In genomic region chr12:31759621-31760459, GRCh38 we compare ENCODE assay signal across 17 cellular contexts. TPM values are rescaled to one million over a fixed set of nuclear protein-coding genes. Genes with fewer than 3 reads are reported as not detected.
A peak's percentile ranks its signal among the peaks of the same experiment; 100 is the strongest.
DNase-seq lines count a peak whose midpoint lies in the region; ATAC-seq, FAIRE-seq and TF ChIP-seq lines count a peak whose summit lies in the region.
"Had no signal": no experiment of that assay in that cellular context is flagged by ENCODE, and none has a peak within 500 bp of the region (broad histone marks: within the 10 kb centered on the region; RNA-seq: fewer than 3 reads in every experiment).

No MANE protein-coding gene starts in this region.

- no peak overlapping the region for H3K4me3 ChIP-seq in spleen
- H3K4me3 ChIP-seq: ovary, thoracic aorta had no signal

- intact Hi-C loops in CD14-positive monocyte (cut with micrococcal nuclease) (loop anchor here in 1 of 2 donors (10.0 kb wide), 2 partner anchors 55 to 725 kb away; no protein-coding TSS in a partner anchor), spleen (cut with DNase I; ENCODE audit: low total_unique reads) (no loop called here)

- H3K36me3 ChIP-seq in spleen, result no peaks in the 10 kb centered on the region
- H3K36me3 ChIP-seq: brain microvascular endothelial cell, ovary, thoracic aorta had no signal

- peak overlapping the region in 5 of 7 donors; percentile 0 to 71 (median 62) for H3K27ac Mint-ChIP-seq in CD14-positive monocyte
- peak overlapping the region in 5 of 6 donors; percentile 7 to 83 (median 40) for H3K27ac Mint-ChIP-seq in naive B cell
- H3K27ac Mint-ChIP-seq in immature natural killer cell, result peak overlapping the region in 3 of 6 donors; percentile 5 to 46 (median 6)
- H3K27ac Mint-ChIP-seq: activated naive CD4-positive, alpha-beta T cell treated with anti-CD3 and anti-CD28 coated beads for 36 hours had no signal

- peaks cover 0 to 3% of the 10 kb centered on the region in 2 donors for H3K36me3 Mint-ChIP-seq in CD14-positive monocyte
- no peaks in the 10 kb centered on the region for H3K36me3 Mint-ChIP-seq in naive B cell
- peaks cover 0 to 3% (median 0%) of the 10 kb centered on the region in 3 donors for H3K36me3 Mint-ChIP-seq in immature natural killer cell

- ATAC-seq in naive B cell (ENCODE audit: low read depth in 2 of 2), result no peak

- H3K4me3 Mint-ChIP-seq in CD14-positive monocyte (no peak overlapping the region), naive B cell (peak overlapping the region in 1 of 8 donors; percentile 61), immature natural killer cell (no peak overlapping the region)
- H3K4me3 Mint-ChIP-seq: activated naive CD4-positive, alpha-beta T cell treated with anti-CD3 and anti-CD28 coated beads for 36 hours had no signal

- H3K4me1 Mint-ChIP-seq in CD14-positive monocyte (peaks cover 23% of the 10 kb centered on the region), naive B cell (peaks cover 19 to 41% (median 21%) of the 10 kb centered on the region in 3 donors), immature natural killer cell (no peaks in the 10 kb centered on the region)

- peaks cover 0 to 6% (median 0%) of the 10 kb centered on the region in 8 donors for H3K9me3 ChIP-seq in spleen
- H3K9me3 ChIP-seq: ovary, thoracic aorta had no signal

- 89 to 96% (median 94%) methylated on average over 4 of the region's 4 CpGs for WGBS in spleen, 5 donors

- H3K9me3 Mint-ChIP-seq in CD14-positive monocyte, result peaks cover 0 to 9% (median 2%) of the 10 kb centered on the region in 7 donors
- no peaks in the 10 kb centered on the region for H3K9me3 Mint-ChIP-seq in naive B cell
- no peaks in the 10 kb centered on the region for H3K9me3 Mint-ChIP-seq in immature natural killer cell

- no peak for TF ChIP-seq CTCF in CD14-positive monocyte (IDR thresholded peaks at IDR 0.05)
- TF ChIP-seq CTCF in GM13977 (IDR thresholded peaks at IDR 0.05; ENCODE audit: extremely low read depth, insufficient read depth, missing control alignments), result no peak
- TF ChIP-seq CTCF in spleen (IDR thresholded peaks at IDR 0.05 in 8 of 11, conservative IDR thresholded peaks at IDR 0.05 in 3 of 11), result no peak

- no peak overlapping the region for H3K27ac ChIP-seq in spleen
- H3K27ac ChIP-seq: brain microvascular endothelial cell, ovary, thoracic aorta had no signal

- in situ Hi-C loops in GM13977 (cut with MboI; ENCODE audit: low pct_unique_long_range_greater_than_20kb, low sequenced_read_pairs, unreplicated experiment), result loop anchor here (10.0 kb wide), 1 partner anchor 545 kb away; no protein-coding TSS in a partner anchor

- H3K27me3 Mint-ChIP-seq in CD14-positive monocyte (ENCODE audit: low read depth in 3 of 3) (no peaks in the 10 kb centered on the region), naive B cell (no peaks in the 10 kb centered on the region), immature natural killer cell (ENCODE audit: low read depth in 3 of 3) (no peaks in the 10 kb centered on the region)

- H3K4me1 ChIP-seq in spleen, result peaks cover 0 to 12% (median 6%) of the 10 kb centered on the region in 6 donors

- FAIRE-seq in GM18507 (lab: Jason Lieb, UNC), result peak; percentile 71

- DNase-seq in CD14-positive monocyte (ENCODE audit: low spot score) (no peak), GM18507 (ENCODE audit: extremely low spot score, insufficient read length, low read depth) (no peak), NCI-H69 (lab: John Stamatoyannopoulos, UW) (peak; percentile 68), naive B cell (no peak), immature natural killer cell (no peak), GM13977 (ENCODE audit: low spot score) (no peak), spleen (no peak)
- no peak for DNase-seq in activated CD4-positive, alpha-beta T cell treated with anti-CD3 and anti-CD28 coated beads, Interleukin-2, amount 50 U/mL, for 1 hour
- DNase-seq: activated naive CD4-positive, alpha-beta T cell treated with anti-CD3 and anti-CD28 coated beads for 36 hours; AML-193; brain microvascular endothelial cell; effector CD4-positive, alpha-beta T cell; NCI-H1694; NCI-H82; ovary; T1000 had no signal

- H3K27me3 ChIP-seq in spleen (replicated peaks in 1 of 7), result no peaks in the 10 kb centered on the region
- H3K27me3 ChIP-seq: brain microvascular endothelial cell, ovary had no signal

- no peak for TF ChIP-seq POLR2A in spleen (IDR thresholded peaks at IDR 0.05)

RNA-seq across cellular contexts. Expression of gene AMN1, which starts 31.0 kb away (rescaled TPM):
- 1 to 10 TPM; 7.4 to 7.8 TPM for polyA plus RNA-seq in CD14-positive monocyte
- polyA plus RNA-seq in naive B cell (ENCODE audit: low read depth in 6 of 6), result 10 to 100 TPM; 29.2 to 59.1 (median 37.0) TPM
- polyA plus RNA-seq in immature natural killer cell, result 10 to 100 TPM in 1 of 3 donors, 1 to 10 TPM in 2; 5.5 to 20.5 (median 9.9) TPM
- total RNA-seq in spleen, result 10 to 100 TPM; 12.9 to 27.4 (median 15.8) TPM
- 10 to 100 TPM; 13.7 to 18.1 (median 17.5) TPM for polyA plus RNA-seq in spleen
